1 cellular context compared by ENCODE assay signal in genomic region chr3:113696658-113697191, GRCh38.
TF ChIP-seq lines count a peak whose summit lies in the region.

No MANE protein-coding gene starts in this region.

TF ChIP-seq in HepG2, 621 proteins besides CTCF, POLR2A, EP300 and RAD21 (continued from another document and continues in another):
- TF ChIP-seq PAXIP1 (CRISPR knock-in tag; conservative IDR thresholded peaks at IDR 0.05) (peak; percentile 43), JARID2 (CRISPR knock-in tag; IDR thresholded peaks at IDR 0.05; ENCODE audit: insufficient replicate concordance) (no peak), TBX2 (CRISPR knock-in tag; IDR thresholded peaks at IDR 0.05; ENCODE audit: borderline replicate concordance) (no peak), ZFP36L1 (CRISPR knock-in tag; IDR thresholded peaks at IDR 0.05) (0 out of 2 replicates have a peak, but pooled peaks have one; percentile 50), RARA (CRISPR knock-in tag; IDR thresholded peaks at IDR 0.05) (0 out of 2 replicates have a peak, but pooled peaks have one; percentile 4), ZNF563 (CRISPR knock-in tag; IDR thresholded peaks at IDR 0.05) (no peak), PATZ1 (CRISPR knock-in tag; IDR thresholded peaks at IDR 0.05) (no peak; the same call in 1 of the 2 replicates), HDAC2 (CRISPR knock-in tag; IDR thresholded peaks at IDR 0.05) (peak; percentile 9; the same call in 1 of the 2 replicates), TFDP1 (CRISPR knock-in tag; IDR thresholded peaks at IDR 0.05; ENCODE audit: borderline replicate concordance) (peak; percentile 62; the same call in 1 of the 2 replicates), ZNF383 (CRISPR knock-in tag; IDR thresholded peaks at IDR 0.05; ENCODE audit: borderline replicate concordance) (no peak), HNF4A (CRISPR knock-in tag; IDR thresholded peaks at IDR 0.05) (0 out of 2 replicates have a peak, but pooled peaks have one; percentile 3), ASH2L (IDR thresholded peaks at IDR 0.05; ENCODE audit: insufficient read length, low read depth, low read length) (peak; percentile 62), ZNF276 (CRISPR knock-in tag; IDR thresholded peaks at IDR 0.05; ENCODE audit: low read depth) (0 out of 2 replicates have a peak, but pooled peaks have one; percentile 76), ZBTB14 (CRISPR knock-in tag; IDR thresholded peaks at IDR 0.05) (no peak), XRCC5 (optimal IDR thresholded peaks at IDR 0.05; ENCODE audit: low read length) (peak; percentile 42), PBX2 (CRISPR knock-in tag; IDR thresholded peaks at IDR 0.05) (peak; percentile 94), ZXDC (CRISPR knock-in tag; IDR thresholded peaks at IDR 0.05) (no peak), RFXAP (CRISPR knock-in tag; IDR thresholded peaks at IDR 0.05; ENCODE audit: borderline replicate concordance) (peak; percentile 30; the same call in 1 of the 2 replicates), GFI1 (CRISPR knock-in tag; IDR thresholded peaks at IDR 0.05; ENCODE audit: borderline replicate concordance) (no peak), GABPA (IDR thresholded peaks at IDR 0.05; ENCODE audit: low read depth, low read length) (peak; percentile 63), GABPA (CRISPR knock-in tag; IDR thresholded peaks at IDR 0.05; ENCODE audit: low read depth) (peak; percentile 92), PBX3 (CRISPR knock-in tag; IDR thresholded peaks at IDR 0.05; ENCODE audit: borderline replicate concordance) (peak; percentile 54; the same call in 1 of the 2 replicates), SP1 (IDR thresholded peaks at IDR 0.05) (no peak), SP1 (CRISPR knock-in tag; IDR thresholded peaks at IDR 0.05) (peak; percentile 90), YY1 (IDR thresholded peaks at IDR 0.05; ENCODE audit: insufficient read depth, insufficient replicate concordance, low read depth, low read length) (peak; percentile 49), CREM (IDR thresholded peaks at IDR 0.05) (peak; percentile 80), CREM (CRISPR knock-in tag; IDR thresholded peaks at IDR 0.05) (no peak), PRMT3 (CRISPR knock-in tag; IDR thresholded peaks at IDR 0.05; ENCODE audit: borderline replicate concordance, low read depth) (no peak), PAF1 (CRISPR knock-in tag; IDR thresholded peaks at IDR 0.05) (no peak), PHF20 (CRISPR knock-in tag; IDR thresholded peaks at IDR 0.05) (0 out of 2 replicates have a peak, but pooled peaks have one; percentile 3), HMGXB3 (CRISPR knock-in tag; IDR thresholded peaks at IDR 0.05; ENCODE audit: borderline replicate concordance) (peak; percentile 97), NONO (IDR thresholded peaks at IDR 0.05) (no peak), NONO (CRISPR knock-in tag; conservative IDR thresholded peaks at IDR 0.05) (0 out of 2 replicates have a peak, but pooled peaks have one; percentile 11), ZNF468 (CRISPR knock-in tag; IDR thresholded peaks at IDR 0.05) (no peak), ZSCAN9 (CRISPR knock-in tag; IDR thresholded peaks at IDR 0.05; ENCODE audit: borderline replicate concordance) (peak; percentile 16; the same call in 1 of the 2 replicates), PAWR (CRISPR knock-in tag; IDR thresholded peaks at IDR 0.05; ENCODE audit: borderline replicate concordance) (no peak), FOXK1 (CRISPR knock-in tag; IDR thresholded peaks at IDR 0.05; ENCODE audit: borderline replicate concordance, low read depth) (peak; percentile 61; the same call in 1 of the 2 replicates), SP2 (CRISPR knock-in tag; IDR thresholded peaks at IDR 0.05) (peak; percentile 95), KDM5B (CRISPR knock-in tag; IDR thresholded peaks at IDR 0.05; ENCODE audit: borderline replicate concordance) (no peak), SP4 (CRISPR knock-in tag; IDR thresholded peaks at IDR 0.05) (peak; percentile 85), SAP130 (CRISPR knock-in tag; IDR thresholded peaks at IDR 0.05; ENCODE audit: low read depth) (peak; percentile 33; the same call in 1 of the 2 replicates), MAZ (IDR thresholded peaks at IDR 0.05; ENCODE audit: borderline replicate concordance, low read depth, low read length) (peak; percentile 42; the same call in 1 of the 2 replicates), MAZ (CRISPR knock-in tag; IDR thresholded peaks at IDR 0.05; ENCODE audit: low read depth) (peak; percentile 38; the same call in 1 of the 2 replicates)
